11 cellular contexts compared by ENCODE assay signal in the genomic region with DNA sequence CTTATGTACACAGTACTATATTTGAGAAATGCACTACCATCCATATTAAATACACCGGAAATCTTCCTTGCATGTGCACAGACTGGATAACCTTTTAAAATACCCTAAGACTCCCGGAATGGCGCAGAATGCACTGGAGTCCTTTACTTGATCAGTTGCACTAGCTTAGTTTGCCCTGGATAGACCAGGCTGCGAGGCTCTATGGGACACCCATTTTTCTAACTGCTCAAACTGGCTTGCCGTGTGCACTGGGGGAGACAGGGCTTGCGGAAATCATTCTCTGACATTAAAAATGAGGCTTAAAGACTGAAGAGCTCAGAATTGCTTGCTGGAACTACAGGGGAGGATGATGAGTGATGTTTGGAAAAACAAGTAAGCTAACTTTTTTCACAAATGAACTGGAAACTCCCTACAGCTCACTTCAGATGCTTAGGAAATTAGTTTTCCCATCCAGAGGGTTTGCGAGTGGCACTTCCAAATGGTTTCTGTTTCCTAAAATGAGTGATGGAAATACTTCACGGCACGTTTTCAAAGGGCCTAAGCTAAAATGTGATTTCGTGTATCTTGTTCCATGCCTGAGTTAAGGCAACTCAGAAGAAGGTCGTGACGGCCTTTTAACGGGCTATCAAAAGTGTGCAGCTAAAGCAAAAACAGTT. TPM values are rescaled to one million over a fixed set of nuclear protein-coding genes. Genes with fewer than 3 reads are reported as not detected.
DNase-seq lines count a peak whose midpoint lies in the region; ATAC-seq, FAIRE-seq and TF ChIP-seq lines count a peak whose summit lies in the region.
"Had no signal": no experiment of that assay in that cellular context is flagged by ENCODE, and none has a peak within 500 bp of the region (broad histone marks: within the 10 kb centered on the region; RNA-seq: fewer than 3 reads in every experiment).

No MANE protein-coding gene starts in this region.

- peak overlapping the region; percentile 97 for H3K27ac Mint-ChIP-seq in CD8-positive, alpha-beta T cell

- H2BK5ac ChIP-seq in H1 (ENCODE audit: low read depth, low read length): no peak overlapping the region

- no peaks in the 10 kb centered on the region for H3K9me3 ChIP-seq in CD8-positive, alpha-beta T cell (ENCODE audit: low read length)
- no peaks in the 10 kb centered on the region for H3K9me3 ChIP-seq in Peyer's patch
- no peaks in the 10 kb centered on the region for H3K9me3 ChIP-seq in H1 (ENCODE audit: insufficient read depth in 2 of 2, low read depth in 1 of 2, low read length in 1 of 2)
- no peaks in the 10 kb centered on the region for H3K9me3 ChIP-seq in neutrophil

- H4K5ac ChIP-seq in H1 (ENCODE audit: insufficient read length, low read depth, low read length): no peak overlapping the region

- no peak overlapping the region for H2BK15ac ChIP-seq in H1 (ENCODE audit: low read length)

- H3K56ac ChIP-seq in H1 (replicated peaks; ENCODE audit: insufficient read length, low read depth, low read length): no peak overlapping the region

- POLR2A ChIA-PET in CD8-positive, alpha-beta T cell (lab: Charles Lee): interaction anchor here (0.6 to 5.1 kb wide), 14 partner anchors 8 to 413 kb away, joined by 3 to 32 read pairs (median 4); no protein-coding TSS in a partner anchor
- POLR2A ChIA-PET in H1 (lab: Charles Lee; ENCODE audit: partially characterized antibody): interaction anchor here (0.8 to 2.1 kb wide), 2 partner anchors 10 to 294 kb away, joined by 3 to 7 read pairs; no protein-coding TSS in a partner anchor

- intact Hi-C loops in CD8-positive, alpha-beta T cell (cut with DNase I, micrococcal nuclease): loop anchor here (2.0 to 10.0 kb wide), 8 partner anchors 29 to 445 kb away; partner anchors contain the start of gene UXS1 (in 2 of the 2)

- H2BK120ac ChIP-seq in H1 (replicated peaks; ENCODE audit: low read depth, low read length): no peak overlapping the region

- H2BK20ac ChIP-seq in H1 (ENCODE audit: low read length): no peak overlapping the region

- peak overlapping the region; percentile 91 for H3K4me3 ChIP-seq in CD8-positive, alpha-beta T cell (ENCODE audit: low read depth, low read length)
- H3K4me3 ChIP-seq in Peyer's patch: peak overlapping the region in 3 of 4 donors; percentile 79 to 96 (median 92)
- no peak overlapping the region for H3K4me3 ChIP-seq in H1 (ENCODE audit: extremely low read depth in 1 of 4, insufficient read depth in 2 of 4, low read depth in 3 of 4, low read length in 4 of 4)
- H3K4me3 ChIP-seq in neutrophil (ENCODE audit: low read depth in 1 of 2, low read length in 1 of 2): peak overlapping the region; percentile 72 to 92

- H3K23ac ChIP-seq in H1 (ENCODE audit: insufficient read length): no peak overlapping the region

- H3K23me2 ChIP-seq in H1 (ENCODE audit: low read depth, low read length): peaks cover 7% of the 10 kb centered on the region; the same call in 1 of the 2 replicates

- no peak for TF ChIP-seq EP300 in H1 (IDR thresholded peaks at IDR 0.05; ENCODE audit: borderline replicate concordance in 1 of 2, low read depth in 2 of 2, low read length in 2 of 2)

- TF ChIP-seq POLR2A in Peyer's patch (IDR thresholded peaks at IDR 0.05): no peak
- no peak for TF ChIP-seq POLR2A in H1 (IDR thresholded peaks at IDR 0.05; ENCODE audit: control extremely low read depth in 1 of 2, low read depth in 2 of 2, low read length in 2 of 2)

- H4K8ac ChIP-seq in H1 (ENCODE audit: extremely low read depth, insufficient read depth, low read length): no peak overlapping the region; the same call in 1 of the 2 replicates

- TF ChIP-seq RAD21 in H1 (IDR thresholded peaks at IDR 0.05 in 1 of 2, conservative IDR thresholded peaks at IDR 0.05 in 1 of 2; ENCODE audit: low read depth in 2 of 2, low read length in 2 of 2): no peak

- H3K9ac ChIP-seq in H1 (replicated peaks in 1 of 4; ENCODE audit: extremely low read depth in 1 of 4, low read depth in 3 of 4, low read length in 3 of 4): no peak overlapping the region

- peaks cover under 1% of the 10 kb centered on the region for H3K36me3 ChIP-seq in CD8-positive, alpha-beta T cell (ENCODE audit: insufficient read depth, low read length)
- H3K36me3 ChIP-seq in Peyer's patch: no peaks in the 10 kb centered on the region
- peaks cover 0 to 4% (median 0%) of the 10 kb centered on the region in 4 experiments; a peak in 1 of 8 replicates for H3K36me3 ChIP-seq in H1 (ENCODE audit: control insufficient read depth in 2 of 4, insufficient read depth in 4 of 4, low read length in 3 of 4)
- H3K36me3 ChIP-seq in neutrophil: peaks cover 3% of the 10 kb centered on the region

- H2BK12ac ChIP-seq in H1 (ENCODE audit: low read depth, low read length): no peak overlapping the region

- no peak overlapping the region for H4K91ac ChIP-seq in H1 (replicated peaks; ENCODE audit: insufficient read length, low read length)

- H3K14ac ChIP-seq in H1 (ENCODE audit: insufficient read length): no peak overlapping the region

- FAIRE-seq in H1 (lab: Jason Lieb, UNC): no peak

- no peaks in the 10 kb centered on the region for H3K9me3 Mint-ChIP-seq in CD8-positive, alpha-beta T cell

- peak overlapping the region; percentile 80 to 92; a peak in 2 of 4 replicates for H3K4me2 ChIP-seq in H1 (ENCODE audit: insufficient read depth in 1 of 2, low read depth in 2 of 2, low read length in 2 of 2)

- ATAC-seq in CD8-positive, alpha-beta T cell: no peak
- no peak for ATAC-seq in GM18858 (IDR thresholded peaks at IDR 0.05; ENCODE audit: unreplicated experiment)
- ATAC-seq: HepG2 had no signal

- CTCF ChIA-PET in CD8-positive, alpha-beta T cell (lab: Charles Lee): interaction anchor here (0.7 to 4.2 kb wide), 15 partner anchors 9 to 350 kb away, joined by 3 to 21 read pairs (median 4); no protein-coding TSS in a partner anchor
- CTCF ChIA-PET in H1 (lab: Charles Lee; ENCODE audit: partially characterized antibody): interaction anchor here (0.6 to 2.0 kb wide), 7 partner anchors 15 to 350 kb away, joined by 3 to 5 read pairs (median 4); no protein-coding TSS in a partner anchor

- no peak overlapping the region for H3K18ac ChIP-seq in H1 (ENCODE audit: extremely low read depth, low read length)

- peaks cover 12% of the 10 kb centered on the region for H3K79me1 ChIP-seq in H1 (ENCODE audit: low read depth, low read length)

- peaks cover 79% of the 10 kb centered on the region for H3K4me1 Mint-ChIP-seq in CD8-positive, alpha-beta T cell (ENCODE audit: low read depth)

- H2AK5ac ChIP-seq in H1 (ENCODE audit: low read depth, low read length): no peak overlapping the region

- H3K79me2 ChIP-seq in H1 (ENCODE audit: control insufficient read depth in 1 of 2, insufficient read depth in 2 of 2, low read length in 2 of 2): peaks cover 19 to 71% of the 10 kb centered on the region in 2 experiments

- peaks cover 65% of the 10 kb centered on the region for H3K4me1 ChIP-seq in CD8-positive, alpha-beta T cell (ENCODE audit: insufficient read depth, low read length)
- H3K4me1 ChIP-seq in Peyer's patch (peaks cover 0 to 68% (median 14%) of the 10 kb centered on the region in 4 donors), H1 (replicated peaks in 1 of 4; ENCODE audit: control insufficient read depth in 3 of 4, insufficient read depth in 4 of 4, low read length in 3 of 4) (peaks cover 0 to 14% (median 8%) of the 10 kb centered on the region in 4 experiments; a peak in 5 of 7 replicates), neutrophil (ENCODE audit: control insufficient read depth in 1 of 2, insufficient read depth in 1 of 2, low read depth in 1 of 2, low read length in 1 of 2) (peaks cover 40 to 46% of the 10 kb centered on the region in 2 experiments)

- TF ChIP-seq CTCF in CD8-positive, alpha-beta T cell (IDR thresholded peaks at IDR 0.05): no peak
- TF ChIP-seq CTCF in Peyer's patch (IDR thresholded peaks at IDR 0.05) (no peak), H1 (IDR thresholded peaks at IDR 0.05; ENCODE audit: control extremely low read depth in 1 of 3, insufficient read depth in 1 of 3, low read depth in 1 of 3, low read length in 3 of 3) (no peak), neutrophil (IDR thresholded peaks at IDR 0.05) (no peak)

- WGBS in H1 (ENCODE audit: extremely low coverage in 1 of 2, insufficient coverage in 1 of 2, insufficient read length in 1 of 2, insufficient replicate concordance in 2 of 2, low coverage in 1 of 2, low lambda C conversion rate in 2 of 2, missing lambda C conversion rate in 1 of 2), 2 experiments: 94% methylated on average over 13 of the region's 13 CpGs; no CpG with 5 or more reads in 1 of the 2 experiments

- H2AFZ ChIP-seq in H1 (ENCODE audit: low read length): no peak overlapping the region

- H3K27me3 Mint-ChIP-seq in CD8-positive, alpha-beta T cell (ENCODE audit: low read depth): no peaks in the 10 kb centered on the region

- peaks cover 20 to 31% of the 10 kb centered on the region in 2 experiments for H4K20me1 ChIP-seq in H1 (replicated peaks in 1 of 2; ENCODE audit: control insufficient read depth in 1 of 2, insufficient read depth in 2 of 2, low read length in 2 of 2)

- peaks cover 61% of the 10 kb centered on the region for H3K36me3 Mint-ChIP-seq in CD8-positive, alpha-beta T cell

- H3K4ac ChIP-seq in H1 (replicated peaks; ENCODE audit: insufficient read length, low read depth, low read length): no peak overlapping the region

- H3K27ac ChIP-seq in CD8-positive, alpha-beta T cell (ENCODE audit: low read depth, low read length): peak overlapping the region; percentile 70
- H3K27ac ChIP-seq in Peyer's patch (peak overlapping the region; percentile 18 to 97 (median 92)), H1 (ENCODE audit: low read depth, low read length) (no peak overlapping the region), neutrophil (peak overlapping the region; percentile 85)

- no peak for DNase-seq in CD8-positive, alpha-beta T cell
- DNase-seq in Peyer's patch (peak in 1 of 3 donors; percentile 37), H1 (ENCODE audit: low read depth in 1 of 2, low spot score in 2 of 2) (no peak), DMS 273 (lab: John Stamatoyannopoulos, UW; ENCODE audit: unreplicated experiment) (no peak), NCI-H1694 (lab: John Stamatoyannopoulos, UW) (no peak), NOMO-1 treated with DMSO at 0.1 percent for 48 hours (lab: John Stamatoyannopoulos, UW; ENCODE audit: unreplicated experiment) (no peak)
- DNase-seq: DMS79 treated with DMSO at 0.1 percent for 48 hours, NCI-H69 had no signal

- H3K27me3 ChIP-seq in CD8-positive, alpha-beta T cell (ENCODE audit: insufficient read depth, low read length): no peaks in the 10 kb centered on the region
- H3K27me3 ChIP-seq in Peyer's patch (no peaks in the 10 kb centered on the region), H1 (replicated peaks in 1 of 4; ENCODE audit: control insufficient read depth in 3 of 4, extremely low read depth in 1 of 4, insufficient read depth in 3 of 4, low read length in 3 of 4) (no peaks in the 10 kb centered on the region; a peak in 2 of 7 replicates), neutrophil (no peaks in the 10 kb centered on the region)

- H3K4me3 Mint-ChIP-seq in CD8-positive, alpha-beta T cell: peak overlapping the region; percentile 92

RNA-seq across cellular contexts. Expression of gene NCK2, which starts 2.7 kb away (rescaled TPM):
- total RNA-seq in CD8-positive, alpha-beta T cell: 10 to 100 TPM; 59.0 to 60.3 TPM
- total RNA-seq in Peyer's patch: 10 to 100 TPM; 58.6 to 94.5 (median 85.8) TPM
- total RNA-seq in H1 (2021; fragmentation: NEBNext Ultra II Directional; extraction: Animal tissue kit (Norgen Biotek cat#: 25700)): 61.7 and 65.7 TPM in 2 replicates
- polyA plus RNA-seq in H1 (2011; rRNA removed): 30.3 and 43.3 TPM in 2 replicates
- polyA plus RNA-seq in H1 (2011; cell fraction: cytosol; rRNA removed): 53.3 TPM
- polyA plus RNA-seq in H1 (2011; cell fraction: nucleus; rRNA removed): 29.7 TPM
- 40.0 to 65.8 TPM (median 58.8 TPM) in 4 replicates for polyA plus RNA-seq in H1 (2012, experiment 1 of 2)
- polyA plus RNA-seq in H1 (2012, experiment 2 of 2): 18.2 TPM
- 47.1 TPM for polyA plus RNA-seq in H1 (2013, experiment 1 of 2)
- 48.3 TPM for polyA plus RNA-seq in H1 (2013, experiment 2 of 2)
- 25.2 and 26.7 TPM in 2 replicates for polyA minus RNA-seq in H1 (2011; rRNA and poly(A)+ RNA removed)
- polyA minus RNA-seq in H1 (2011; cell fraction: cytosol; rRNA and poly(A)+ RNA removed): 20.3 TPM
- 18.3 TPM for polyA minus RNA-seq in H1 (2011; cell fraction: nucleus; rRNA and poly(A)+ RNA removed)

Comparison
In these comparisons a context has a peak if more than half of its experiments do, and no peak if none do; other contexts are left out.
1. H3K4me3 ChIP-seq: peak in CD8-positive, alpha-beta T cell (single experiment), Peyer's patch (3 of 4) and neutrophil (2 of 2); none in H1 (0 of 4).